8 cellular contexts compared by ENCODE assay signal in the genomic region with DNA sequence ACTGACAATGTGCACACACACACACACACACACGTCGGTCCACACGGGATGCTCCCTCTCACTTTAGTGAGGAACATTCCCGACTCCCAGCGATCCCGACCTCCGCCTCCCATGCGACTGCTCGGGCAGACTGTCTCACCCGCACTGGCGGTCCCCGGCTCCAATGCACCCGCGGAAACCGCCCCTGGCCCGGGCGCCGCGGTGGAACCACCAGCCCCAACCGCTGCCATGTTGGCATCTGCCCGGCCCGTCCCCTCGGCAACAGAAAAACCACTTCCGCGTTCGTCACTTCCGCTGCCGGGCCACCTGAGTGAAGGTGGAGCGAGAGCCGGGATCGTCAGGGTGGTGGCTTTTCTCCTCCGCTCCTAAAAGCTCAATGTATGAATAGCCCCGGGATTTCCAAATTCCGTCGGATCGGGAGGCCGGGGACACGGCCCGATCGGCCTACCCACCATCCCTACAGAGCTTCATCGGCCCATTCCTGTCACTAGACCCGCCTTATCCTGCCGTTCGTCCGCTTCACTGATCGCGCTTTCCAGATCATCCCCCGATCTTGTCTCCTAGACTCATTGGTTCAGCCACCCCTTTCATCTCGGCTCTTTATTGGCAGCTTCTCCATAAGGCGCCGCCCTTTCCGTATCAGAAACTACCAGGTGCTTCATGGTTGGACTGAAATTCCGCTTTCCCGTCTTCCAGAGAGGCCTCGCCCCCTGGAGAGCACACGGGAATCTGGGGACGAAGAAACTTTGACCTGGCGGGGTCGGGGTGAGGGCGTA. TPM values are rescaled to one million over a fixed set of nuclear protein-coding genes. Genes with fewer than 3 reads are reported as not detected.
DNase-seq lines count a peak whose midpoint lies in the region; ATAC-seq and TF ChIP-seq lines count a peak whose summit lies in the region.

A gene (minus strand): TSS at position 240 of the 776 bp plus-strand sequence. CDS start 10 bp downstream, at position 230.

- DNase-seq in NCI-H1436 (lab: John Stamatoyannopoulos, UW), result peak; percentile 48
- no peak for DNase-seq in NCI-H1436 treated with DMSO at 0.1 percent for 48 hours (lab: John Stamatoyannopoulos, UW)
- peak; percentile 97 for DNase-seq in NCI-H2227 treated with DMSO at 0.1 percent for 48 hours (lab: John Stamatoyannopoulos, UW)
- peak; percentile 70 for DNase-seq in WERI-Rb-1
- DNase-seq in T47D (ENCODE audit: low read depth in 1 of 2, low spot score in 1 of 2), result peak; percentile 72 to 88
- peak; percentile 73 for DNase-seq in iPS-NIHi11 (ENCODE audit: low spot score)

- H3K9me3 ChIP-seq in WERI-Rb-1 (ENCODE audit: severe bottlenecking), result no peaks in the 10 kb centered on the region
- no peaks in the 10 kb centered on the region for H3K9me3 ChIP-seq in skeletal muscle tissue (ENCODE audit: control insufficient read depth in 3 of 3, low read length in 3 of 3)

- peaks cover 11 to 16% (median 14%) of the 10 kb centered on the region in 3 donors for H3K4me1 ChIP-seq in skeletal muscle tissue (ENCODE audit: control insufficient read depth in 3 of 3, insufficient read depth in 3 of 3, low read length in 3 of 3)

- H3K36me3 ChIP-seq in WERI-Rb-1 (no peaks in the 10 kb centered on the region; the same call in 1 of the 2 replicates), skeletal muscle tissue (ENCODE audit: control insufficient read depth in 3 of 3, insufficient read depth in 3 of 3, low read length in 3 of 3) (peaks cover 0 to 5% (median 4%) of the 10 kb centered on the region in 3 donors)

- TF ChIP-seq CTCF in WERI-Rb-1 (IDR thresholded peaks at IDR 0.05; ENCODE audit: low read depth, low read length), result no peak

- H3K27ac ChIP-seq in WERI-Rb-1, result peak within 1 kb of the TSS; percentile 77
- peak within 1 kb of the TSS; percentile 66 for H3K27ac ChIP-seq in skeletal muscle tissue (ENCODE audit: low read depth, low read length)

- peak within 1 kb of the TSS; percentile 69 to 82 (median 78) for H3K9ac ChIP-seq in skeletal muscle tissue (ENCODE audit: low read depth in 1 of 3, low read length in 3 of 3)

- H3K27me3 ChIP-seq in WERI-Rb-1 (ENCODE audit: insufficient read depth, low read depth, severe bottlenecking) (no peaks in the 10 kb centered on the region), skeletal muscle tissue (ENCODE audit: control insufficient read depth in 3 of 3, insufficient read depth in 3 of 3, low read length in 3 of 3) (no peaks in the 10 kb centered on the region)

- in situ Hi-C loops in T47D (cut with HindIII; ENCODE audit: low pct_unique_long_range_greater_than_20kb, low sequenced_read_pairs), result no loop called here

- peak; percentile 60 for ATAC-seq in HG03103 (IDR thresholded peaks at IDR 0.05; ENCODE audit: low read depth, unreplicated experiment)

- H3K4me3 ChIP-seq in WERI-Rb-1 (ENCODE audit: low read depth, low read length) (peak within 1 kb of the TSS; percentile 63), skeletal muscle tissue (ENCODE audit: low read length in 3 of 3) (peak within 1 kb of the TSS; percentile 85 to 89 (median 89))

RNA-seq across cellular contexts. Expression of the gene that starts here (rescaled TPM):
- 6.3 TPM for total RNA-seq in skeletal muscle tissue
